In genomic region chr11:67674442-67674871, GRCh38 we compare ENCODE assay signal across 19 cellular contexts. TPM values are rescaled to one million over a fixed set of nuclear protein-coding genes. Genes with fewer than 3 reads are reported as not detected.
A peak's percentile ranks its signal among the peaks of the same experiment; 100 is the strongest.
DNase-seq lines count a peak whose midpoint lies in the region; ATAC-seq and TF ChIP-seq lines count a peak whose summit lies in the region.
"Had no signal": no experiment of that assay in that cellular context is flagged by ENCODE, and none has a peak within 500 bp of the region (broad histone marks: within the 10 kb centered on the region; RNA-seq: fewer than 3 reads in every experiment).

ALDH3B2 (minus strand) TSS chr11:67674623; CDS start chr11:67666935, 7,688 bp downstream.

- DNase-seq in DMS153 (lab: John Stamatoyannopoulos, UW), result peak; percentile 88
- peak; percentile 89 to 98 for DNase-seq in NCI-H526 (lab: John Stamatoyannopoulos, UW)
- DNase-seq in foreskin keratinocyte, result peak; percentile 55 to 75
- DNase-seq in osteoblast (ENCODE audit: insufficient read length, low spot score, missing footprints), result peak; percentile 34
- DNase-seq in pons (ENCODE audit: low spot score), result no peak
- no peak for DNase-seq in NCI-H1930 (lab: John Stamatoyannopoulos, UW)
- no peak for DNase-seq in Karpas-422
- DNase-seq: activated CD8-positive, alpha-beta memory T cell treated with anti-CD3 and anti-CD28 coated beads for 24 hours; activated naive CD4-positive, alpha-beta T cell treated with anti-CD3 and anti-CD28 coated beads, Interleukin-2, amount 10 ng/mL, durations not matched to agents 7 days and 5 days; hippocampal formation; Kasumi-1; NCI-H2171 treated with DMSO at 0.1 percent for 48 hours; psoas muscle; stimulated activated CD4-positive, alpha-beta T cell treated with anti-CD3 and anti-CD28 coated beads, Interleukin-1b, Interleukin-23, amount 100 ng/mL, for 48 hours; T-helper 9 cell had no signal

- no peaks in the 10 kb centered on the region for H3K9me2 ChIP-seq in Karpas-422 (replicated peaks; ENCODE audit: insufficient read depth, low read length)

- no peak within 1 kb of the TSS for H3K4me2 ChIP-seq in osteoblast (ENCODE audit: insufficient read depth, low read length)
- H3K4me2 ChIP-seq in Karpas-422 (ENCODE audit: low read depth, low read length, poor library complexity, severe bottlenecking), result no peak within 1 kb of the TSS

- H3K9ac ChIP-seq in Karpas-422 (ENCODE audit: low read length), result no peak within 1 kb of the TSS

- H4K20me1 ChIP-seq in osteoblast (ENCODE audit: insufficient read depth, low read length), result no peaks in the 10 kb centered on the region
- H4K20me1 ChIP-seq in Karpas-422 (ENCODE audit: insufficient read depth, low read depth, low read length), result no peaks in the 10 kb centered on the region

- TF ChIP-seq CTCF in foreskin keratinocyte (conservative IDR thresholded peaks at IDR 0.05) (no peak), osteoblast (IDR thresholded peaks at IDR 0.05; ENCODE audit: extremely low read depth, low read depth, low read length) (no peak)

- H3K4me3 ChIP-seq in osteoblast (ENCODE audit: insufficient read depth, low read length), result no peak within 1 kb of the TSS
- no peak within 1 kb of the TSS for H3K4me3 ChIP-seq in Karpas-422 (ENCODE audit: low read length)
- H3K4me3 ChIP-seq: psoas muscle had no signal

- peaks cover 4% of the 10 kb centered on the region for H3K4me1 ChIP-seq in foreskin keratinocyte
- no peaks in the 10 kb centered on the region for H3K4me1 ChIP-seq in osteoblast (ENCODE audit: insufficient read depth, low read length)
- no peaks in the 10 kb centered on the region for H3K4me1 ChIP-seq in Karpas-422 (ENCODE audit: low read length)
- H3K4me1 ChIP-seq: psoas muscle had no signal

- no peaks in the 10 kb centered on the region for H3K36me3 ChIP-seq in osteoblast (ENCODE audit: insufficient read depth, low read length)
- no peaks in the 10 kb centered on the region for H3K36me3 ChIP-seq in Karpas-422 (ENCODE audit: insufficient read depth, low read length)

- ATAC-seq in foreskin keratinocyte (peak; percentile 89), GM21447 (IDR thresholded peaks at IDR 0.05; ENCODE audit: unreplicated experiment) (no peak)
- ATAC-seq: psoas muscle had no signal

- H3K27me3 ChIP-seq in foreskin keratinocyte, result peaks cover 9% of the 10 kb centered on the region
- H3K27me3 ChIP-seq in osteoblast (ENCODE audit: insufficient read depth, low read length), result peaks cover 3% of the 10 kb centered on the region
- 0 out of 2 replicates have a peak, but pooled peaks cover 2% of the 10 kb centered on the region for H3K27me3 ChIP-seq in Karpas-422 (ENCODE audit: low read length)

- H2AFZ ChIP-seq in osteoblast (ENCODE audit: low read length) (no peak within 1 kb of the TSS), Karpas-422 (ENCODE audit: low read length) (no peak within 1 kb of the TSS)

- no peaks in the 10 kb centered on the region for H3K79me2 ChIP-seq in osteoblast (ENCODE audit: insufficient read depth, low read length)
- no peaks in the 10 kb centered on the region for H3K79me2 ChIP-seq in Karpas-422 (ENCODE audit: low read length)

- no peak within 1 kb of the TSS for H3K27ac ChIP-seq in foreskin keratinocyte
- no peak within 1 kb of the TSS for H3K27ac ChIP-seq in osteoblast (ENCODE audit: low read depth, low read length)
- H3K27ac ChIP-seq in Karpas-422 (ENCODE audit: low read length), result no peak within 1 kb of the TSS
- H3K27ac ChIP-seq: psoas muscle had no signal

- H3K9me3 ChIP-seq in osteoblast (ENCODE audit: low read depth, low read length), result no peaks in the 10 kb centered on the region
- no peaks in the 10 kb centered on the region for H3K9me3 ChIP-seq in Karpas-422 (ENCODE audit: low read length)
- H3K9me3 ChIP-seq: psoas muscle had no signal

RNA-seq across cellular contexts. Expression of gene ALDH3B2, which starts in this region (rescaled TPM):
- total RNA-seq in foreskin keratinocyte (0.14 and 0.17 TPM in 2 replicates), osteoblast (not detected in 2 replicates)
- 0.13 and 0.18 TPM in 2 replicates for polyA plus RNA-seq in foreskin keratinocyte
- 1.6 and 1.8 TPM in 2 replicates for total RNA-seq in Karpas-422 (2014; rRNA removed; shearing (Covaris generic); ENCODE audit: low replicate concordance)
- total RNA-seq: cardiac septum, mesenteric fat pad, psoas muscle, RPMI7951 had no signal
- polyA plus RNA-seq: psoas muscle had no signal

Comparison
In these comparisons a context has a peak if more than half of its experiments do, and no peak if none do; other contexts are left out.
1. Peak in DNase-seq and ATAC-seq in foreskin keratinocyte; RNA of the gene not detected or under 1 TPM.
2. Peak in DNase-seq in osteoblast; RNA of the gene not detected or under 1 TPM.
3. DNase-seq: peak in DMS153 (single experiment) and NCI-H526 (2 of 2); none in pons (single experiment), NCI-H1930 (0 of 2) and Karpas-422 (single experiment).